13 cellular contexts compared by ENCODE assay signal in the genomic region with DNA sequence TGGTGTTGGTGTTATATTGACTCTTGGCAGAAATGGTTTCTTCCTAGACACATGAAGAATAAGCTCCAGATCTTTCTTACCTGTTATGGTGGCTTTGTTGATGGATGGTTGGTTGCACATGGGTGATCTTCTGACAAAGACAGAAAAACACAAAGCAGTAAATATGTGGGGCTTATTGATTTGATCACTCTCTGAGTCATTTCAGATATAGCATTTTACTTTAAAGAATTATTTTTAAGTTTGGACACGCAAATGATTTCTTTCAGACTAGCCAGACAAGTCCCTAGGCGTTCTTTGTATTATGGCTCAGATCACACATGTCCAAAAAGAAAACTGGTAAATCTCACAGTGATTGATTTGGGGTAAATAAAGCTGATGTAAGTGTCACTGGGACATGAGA.
DNase-seq lines count a peak whose midpoint lies in the region; ATAC-seq and TF ChIP-seq lines count a peak whose summit lies in the region.
"Had no signal": no experiment of that assay in that cellular context is flagged by ENCODE, and none has a peak within 500 bp of the region (broad histone marks: within the 10 kb centered on the region; RNA-seq: fewer than 3 reads in every experiment).

No MANE protein-coding gene starts in this region.

- DNase-seq in type B pancreatic cell (ENCODE audit: extremely low spot score, unreplicated experiment) (no peak), NCI-H1436 treated with DMSO at 0.1 percent for 48 hours (lab: John Stamatoyannopoulos, UW) (no peak), Caco-2 (no peak), caudate nucleus (lab: John Stamatoyannopoulos, UW) (no peak)
- DNase-seq: activated B cell treated with CpG ODN at 0.5 μM for 24 hours; lower lobe of right lung; NCI-H1092 treated with DMSO at 0.1 percent for 48 hours; SJCRH30; stimulated activated naive B cell treated with anti-CD40 and anti-IgM and Interleukin-4, amounts not matched to agents 10 μg/mL and 1 μg/mL and 100 μg/mL, for 72 hours had no signal

- POLR2A ChIA-PET in Caco-2 (lab: Charles Lee) = no interaction called here

- H3K36me3 ChIP-seq in Caco-2 (ENCODE audit: control insufficient read depth, insufficient read depth, low read length) = no peaks in the 10 kb centered on the region
- H3K36me3 ChIP-seq: lower lobe of right lung, SJCRH30 had no signal

- intact Hi-C loops in Caco-2 (cut with micrococcal nuclease; ENCODE audit: unreplicated experiment) = loop anchor here (10.0 kb wide), 1 partner anchor 614 kb away; no protein-coding TSS in a partner anchor

- H3K27me3 Mint-ChIP-seq in type B pancreatic cell = no peaks in the 10 kb centered on the region
- no peaks in the 10 kb centered on the region for H3K27me3 Mint-ChIP-seq in Caco-2 (ENCODE audit: insufficient read depth, unreplicated experiment)
- H3K27me3 Mint-ChIP-seq: activated B cell treated with CpG ODN at 0.5 μM for 24 hours; stimulated activated naive B cell treated with anti-CD40 and anti-IgM and Interleukin-4, amounts not matched to agents 10 μg/mL and 1 μg/mL and 100 μg/mL, for 72 hours had no signal

- no peaks in the 10 kb centered on the region for H3K9me3 ChIP-seq in Caco-2
- H3K9me3 ChIP-seq: lower lobe of right lung, SJCRH30 had no signal

- TF ChIP-seq CTCF in type B pancreatic cell (conservative IDR thresholded peaks at IDR 0.05) (no peak), Caco-2 (IDR thresholded peaks at IDR 0.05; ENCODE audit: insufficient read depth in 1 of 2, low read depth in 1 of 2, low read length in 1 of 2, severe bottlenecking in 1 of 2, unreplicated experiment in 1 of 2) (no peak)

- peaks cover 10% of the 10 kb centered on the region for H3K36me3 Mint-ChIP-seq in type B pancreatic cell
- H3K36me3 Mint-ChIP-seq in Caco-2 (ENCODE audit: insufficient read depth, unreplicated experiment) = peaks cover 9% of the 10 kb centered on the region

- peaks cover 18% of the 10 kb centered on the region for H3K4me1 Mint-ChIP-seq in type B pancreatic cell (ENCODE audit: unreplicated experiment)
- H3K4me1 Mint-ChIP-seq in Caco-2 (ENCODE audit: low read depth, unreplicated experiment) = peaks cover 6% of the 10 kb centered on the region

- H3K27ac ChIP-seq in caudate nucleus (ENCODE audit: low read depth, low read length) = no peak overlapping the region
- H3K27ac ChIP-seq: lower lobe of right lung, SJCRH30 had no signal

- CTCF ChIA-PET in Caco-2 (lab: Charles Lee) = no interaction called here

- H3K27me3 ChIP-seq in Caco-2 (replicated peaks; ENCODE audit: control insufficient read depth, insufficient read depth, low read length) = no peaks in the 10 kb centered on the region
- H3K27me3 ChIP-seq: SJCRH30 had no signal

- no TSS peak for BruUV-seq in Caco-2 (replicated peaks; lab: Mats Ljungman, UMichigan)

- H3K27ac Mint-ChIP-seq in type B pancreatic cell (peak overlapping the region; percentile 71), Caco-2 (ENCODE audit: unreplicated experiment) (no peak overlapping the region)
- H3K27ac Mint-ChIP-seq: activated B cell treated with CpG ODN at 0.5 μM for 24 hours; activated T-helper 1 cell treated with anti-CD3 and anti-CD28 coated beads, Interleukin-12 subunit alpha, Interleukin-12 subunit beta, Interleukin-2, Interleukin-4 antibody, amounts not matched to agents 30 ng/mL and 10 ng/mL and 1 ng/mL, durations not matched to agents 14 hours and 24 hours and 36 hours; stimulated activated naive B cell treated with anti-CD40 and anti-IgM and Interleukin-4, amounts not matched to agents 10 μg/mL and 1 μg/mL and 100 μg/mL, for 72 hours had no signal

- no peak overlapping the region for H3K4me3 ChIP-seq in Caco-2 (ENCODE audit: low read depth, low read length)
- H3K4me3 ChIP-seq: lower lobe of right lung, SJCRH30 had no signal

- ATAC-seq in GM18909 (IDR thresholded peaks at IDR 0.05; ENCODE audit: poor library complexity, unreplicated experiment) (peak; percentile 76), GM21576 (IDR thresholded peaks at IDR 0.05; ENCODE audit: unreplicated experiment) (peak; percentile 71), HG03066 (IDR thresholded peaks at IDR 0.05; ENCODE audit: low read depth, unreplicated experiment) (peak; percentile 67)
- ATAC-seq: lower lobe of right lung had no signal

- H3K9me3 Mint-ChIP-seq in type B pancreatic cell = no peaks in the 10 kb centered on the region
- no peaks in the 10 kb centered on the region for H3K9me3 Mint-ChIP-seq in Caco-2 (ENCODE audit: unreplicated experiment)
- H3K9me3 Mint-ChIP-seq: activated B cell treated with CpG ODN at 0.5 μM for 24 hours; activated T-helper 1 cell treated with anti-CD3 and anti-CD28 coated beads, Interleukin-12 subunit alpha, Interleukin-12 subunit beta, Interleukin-2, Interleukin-4 antibody, amounts not matched to agents 30 ng/mL and 10 ng/mL and 1 ng/mL, durations not matched to agents 14 hours and 24 hours and 36 hours; stimulated activated naive B cell treated with anti-CD40 and anti-IgM and Interleukin-4, amounts not matched to agents 10 μg/mL and 1 μg/mL and 100 μg/mL, for 72 hours had no signal

- H3K4me3 Mint-ChIP-seq in type B pancreatic cell (no peak overlapping the region), Caco-2 (ENCODE audit: unreplicated experiment) (no peak overlapping the region)
- H3K4me3 Mint-ChIP-seq: activated B cell treated with CpG ODN at 0.5 μM for 24 hours; activated T-helper 1 cell treated with anti-CD3 and anti-CD28 coated beads, Interleukin-12 subunit alpha, Interleukin-12 subunit beta, Interleukin-2, Interleukin-4 antibody, amounts not matched to agents 30 ng/mL and 10 ng/mL and 1 ng/mL, durations not matched to agents 14 hours and 24 hours and 36 hours; stimulated activated naive B cell treated with anti-CD40 and anti-IgM and Interleukin-4, amounts not matched to agents 10 μg/mL and 1 μg/mL and 100 μg/mL, for 72 hours had no signal

- H3K4me1 ChIP-seq in Caco-2 = no peaks in the 10 kb centered on the region
- H3K4me1 ChIP-seq: lower lobe of right lung, SJCRH30 had no signal
